In genomic region chr12:64780531-64781373, GRCh38 we compare ENCODE assay signal across 1 cellular context.
TF ChIP-seq lines count a peak whose summit lies in the region.

No MANE protein-coding gene starts in this region.

TF ChIP-seq in HepG2, 621 proteins besides CTCF, POLR2A, EP300 and RAD21 (continued from another document and continues in another):
- TF ChIP-seq UBTF (CRISPR knock-in tag; IDR thresholded peaks at IDR 0.05), result peak; percentile 69; the same call in 1 of the 2 replicates
- TF ChIP-seq ZBTB49 (CRISPR knock-in tag; IDR thresholded peaks at IDR 0.05; ENCODE audit: borderline replicate concordance), result no peak
- peak; percentile 4 for TF ChIP-seq ZNF263 (CRISPR knock-in tag; IDR thresholded peaks at IDR 0.05)
- no peak for TF ChIP-seq IRX3 (CRISPR knock-in tag; IDR thresholded peaks at IDR 0.05; ENCODE audit: borderline replicate concordance, low read depth)
- TF ChIP-seq ZNF296 (CRISPR knock-in tag; conservative IDR thresholded peaks at IDR 0.05), result no peak
- 0 out of 2 replicates have a peak, but pooled peaks have one; percentile 2 for TF ChIP-seq ZNF451 (CRISPR knock-in tag; IDR thresholded peaks at IDR 0.05)
- TF ChIP-seq RBAK (CRISPR knock-in tag; IDR thresholded peaks at IDR 0.05), result no peak
- TF ChIP-seq ZNF574 (CRISPR knock-in tag; IDR thresholded peaks at IDR 0.05), result no peak; the same call in 1 of the 2 replicates
- TF ChIP-seq ZNF496 (CRISPR knock-in tag; IDR thresholded peaks at IDR 0.05; ENCODE audit: insufficient replicate concordance), result no peak
- peak; percentile 83; the same call in 1 of the 2 replicates for TF ChIP-seq ZNF800 (CRISPR knock-in tag; IDR thresholded peaks at IDR 0.05)
- no peak for TF ChIP-seq NR0B2 (CRISPR knock-in tag; IDR thresholded peaks at IDR 0.05)
- peak; percentile 66; the same call in 1 of the 2 replicates for TF ChIP-seq HES4 (CRISPR knock-in tag; IDR thresholded peaks at IDR 0.05; ENCODE audit: borderline replicate concordance)
- TF ChIP-seq TFDP2 (CRISPR knock-in tag; IDR thresholded peaks at IDR 0.05), result no peak; the same call in 1 of the 2 replicates
- TF ChIP-seq POLR2AphosphoS5 (IDR thresholded peaks at IDR 0.05; ENCODE audit: low read depth, low read length), result no peak
- TF ChIP-seq NR3C1 (CRISPR knock-in tag; IDR thresholded peaks at IDR 0.05), result no peak
- TF ChIP-seq SMAD3 (CRISPR knock-in tag; IDR thresholded peaks at IDR 0.05), result no peak
- TF ChIP-seq SNAI1 (CRISPR knock-in tag; IDR thresholded peaks at IDR 0.05; ENCODE audit: borderline replicate concordance), result no peak
- no peak for TF ChIP-seq POGZ (CRISPR knock-in tag; IDR thresholded peaks at IDR 0.05)
- no peak for TF ChIP-seq FOXC1 (CRISPR knock-in tag; IDR thresholded peaks at IDR 0.05; ENCODE audit: borderline replicate concordance)
- no peak for TF ChIP-seq ZNF792 (CRISPR knock-in tag; IDR thresholded peaks at IDR 0.05)
- no peak for TF ChIP-seq KLF15 (CRISPR knock-in tag; IDR thresholded peaks at IDR 0.05; ENCODE audit: borderline replicate concordance)
- TF ChIP-seq ARNT2 (CRISPR knock-in tag; IDR thresholded peaks at IDR 0.05; ENCODE audit: low read depth), result 0 out of 2 replicates have a peak, but pooled peaks have one; percentile 38
- no peak for TF ChIP-seq IKZF1 (IDR thresholded peaks at IDR 0.05)
- TF ChIP-seq SMARCC2 (IDR thresholded peaks at IDR 0.05), result no peak
- no peak for TF ChIP-seq ZNF678 (CRISPR knock-in tag; IDR thresholded peaks at IDR 0.05)
- no peak for TF ChIP-seq SIX1 (CRISPR knock-in tag; IDR thresholded peaks at IDR 0.05; ENCODE audit: borderline replicate concordance)
- TF ChIP-seq SRSF1 (optimal IDR thresholded peaks at IDR 0.05; ENCODE audit: low read depth, low read length), result peak; percentile 34
- TF ChIP-seq ZNF607 (CRISPR knock-in tag; IDR thresholded peaks at IDR 0.05; ENCODE audit: borderline replicate concordance), result no peak; the same call in 1 of the 2 replicates
- no peak for TF ChIP-seq DBP (CRISPR knock-in tag; IDR thresholded peaks at IDR 0.05; ENCODE audit: not compliant biosample characterization)
- no peak for TF ChIP-seq ZNF841 (CRISPR knock-in tag; IDR thresholded peaks at IDR 0.05; ENCODE audit: borderline replicate concordance)
- no peak for TF ChIP-seq ZSCAN30 (CRISPR knock-in tag; IDR thresholded peaks at IDR 0.05)
- no peak for TF ChIP-seq ZNF180 (CRISPR knock-in tag; IDR thresholded peaks at IDR 0.05; ENCODE audit: borderline replicate concordance, low read depth)
- TF ChIP-seq TEAD3 (CRISPR knock-in tag; optimal IDR thresholded peaks at IDR 0.05; ENCODE audit: borderline replicate concordance), result no peak
- TF ChIP-seq ZNF557 (CRISPR knock-in tag; IDR thresholded peaks at IDR 0.05), result no peak
- no peak for TF ChIP-seq KDM1A (CRISPR knock-in tag; IDR thresholded peaks at IDR 0.05)
- TF ChIP-seq TARDBP (CRISPR knock-in tag; IDR thresholded peaks at IDR 0.05), result no peak
- no peak for TF ChIP-seq ZIK1 (CRISPR knock-in tag; IDR thresholded peaks at IDR 0.05; ENCODE audit: borderline replicate concordance, low read depth)
- no peak for TF ChIP-seq TFE3 (CRISPR knock-in tag; IDR thresholded peaks at IDR 0.05)
- no peak for TF ChIP-seq ZNF629 (CRISPR knock-in tag; conservative IDR thresholded peaks at IDR 0.05)
- no peak for TF ChIP-seq BRF2 (CRISPR knock-in tag; IDR thresholded peaks at IDR 0.05)
- no peak for TF ChIP-seq CBX2 (IDR thresholded peaks at IDR 0.05; ENCODE audit: low read depth, low read length)
- no peak; the same call in 1 of the 2 replicates for TF ChIP-seq CBX2 (CRISPR knock-in tag; IDR thresholded peaks at IDR 0.05; ENCODE audit: low read depth)
- peak; percentile 19; the same call in 1 of the 2 replicates for TF ChIP-seq ZFY (CRISPR knock-in tag; IDR thresholded peaks at IDR 0.05)
- no peak for TF ChIP-seq ZNF136 (CRISPR knock-in tag; IDR thresholded peaks at IDR 0.05; ENCODE audit: low read depth)
- TF ChIP-seq ZNF589 (CRISPR knock-in tag; conservative IDR thresholded peaks at IDR 0.05), result no peak
- TF ChIP-seq GABPB1 (CRISPR knock-in tag; IDR thresholded peaks at IDR 0.05), result peak; percentile 49; the same call in 1 of the 2 replicates
- no peak for TF ChIP-seq ZBTB34 (CRISPR knock-in tag; IDR thresholded peaks at IDR 0.05)
- no peak for TF ChIP-seq NFE2L2 (IDR thresholded peaks at IDR 0.05; ENCODE audit: low read length)
- no peak for TF ChIP-seq KLF11 (CRISPR knock-in tag; IDR thresholded peaks at IDR 0.05)
